In the genomic region with DNA sequence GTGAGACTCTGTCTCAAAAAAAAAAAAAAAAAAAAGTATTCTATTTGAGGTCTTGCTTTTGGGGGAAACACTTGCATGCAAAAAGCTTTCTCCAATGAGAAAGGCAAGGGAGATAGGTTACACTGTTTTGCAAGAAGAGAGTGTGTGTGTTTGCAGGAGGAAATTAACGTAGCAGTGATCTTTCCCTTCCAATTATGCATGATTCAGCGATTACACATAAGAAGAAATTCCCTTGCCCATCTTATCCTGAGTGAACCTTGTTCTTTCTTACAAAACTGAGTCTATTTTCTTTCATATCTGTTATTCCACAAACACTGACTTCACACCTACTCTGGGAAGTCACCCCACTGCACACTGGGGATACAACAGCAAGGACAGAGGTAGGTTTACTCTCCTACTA, we compare ENCODE assay signal across 20 cellular contexts.
"Had no signal": no experiment of that assay in that cellular context is flagged by ENCODE, and none has a peak within 500 bp of the region (broad histone marks: within the 10 kb centered on the region; RNA-seq: fewer than 3 reads in every experiment).

No MANE protein-coding gene starts in this region.

- H3K4me1 Mint-ChIP-seq: stimulated activated effector memory CD8-positive, alpha-beta T cell treated with anti-CD3 and anti-CD28 coated beads, Interleukin-12 subunit alpha, Interleukin-12 subunit beta, amount 100 ng/mL, for 72 hours; stimulated activated naive CD8-positive, alpha-beta T cell treated with anti-CD3 and anti-CD28 coated beads, Interleukin-15, amount 100 ng/mL, for 72 hours had no signal

- H3K9ac ChIP-seq: parathyroid adenoma had no signal

- H3K27ac Mint-ChIP-seq: activated naive CD8-positive, alpha-beta T cell; activated T-helper 2 cell treated with anti-CD3 and anti-CD28 coated beads, Interferon-gamma antibody, Interleukin-2, Interleukin-4, amounts not matched to agents 10 μg/mL and 5 μg/mL and 100 μg/mL, durations not matched to agents 14 hours and 24 hours and 36 hours; dendritic cell treated with granulocyte-macrophage colony-stimulating factor and Interleukin-4, amounts not matched to agents 40 ng/mL and 50 ng/mL, for 4 days; nephron progenitor cell; stimulated activated effector memory CD8-positive, alpha-beta T cell treated with anti-CD3 and anti-CD28 coated beads, Interleukin-12 subunit alpha, Interleukin-12 subunit beta, amount 100 ng/mL, for 72 hours; stimulated activated naive CD8-positive, alpha-beta T cell treated with anti-CD3 and anti-CD28 coated beads, Interleukin-15, amount 100 ng/mL, for 72 hours had no signal

- H3K4me3 Mint-ChIP-seq: activated naive CD8-positive, alpha-beta T cell; activated T-cell treated with anti-CD3 and anti-CD28 coated beads, Interleukin-2, amount 50 U/mL, for 4 hours; dendritic cell treated with granulocyte-macrophage colony-stimulating factor and Interleukin-4, amounts not matched to agents 40 ng/mL and 50 ng/mL, for 4 days; nephron progenitor cell; stimulated activated effector memory CD8-positive, alpha-beta T cell treated with anti-CD3 and anti-CD28 coated beads, Interleukin-12 subunit alpha, Interleukin-12 subunit beta, amount 100 ng/mL, for 72 hours; stimulated activated naive CD8-positive, alpha-beta T cell treated with anti-CD3 and anti-CD28 coated beads, Interleukin-15, amount 100 ng/mL, for 72 hours had no signal

- H3K36me3 Mint-ChIP-seq: activated naive CD8-positive, alpha-beta T cell; stimulated activated effector memory CD8-positive, alpha-beta T cell treated with anti-CD3 and anti-CD28 coated beads, Interleukin-12 subunit alpha, Interleukin-12 subunit beta, amount 100 ng/mL, for 72 hours had no signal

- H3K9me3 ChIP-seq: heart right ventricle, right lobe of liver, suprapubic skin, transverse colon, uterus had no signal

- H3K27me3 ChIP-seq: right lobe of liver, suprapubic skin, transverse colon, uterus had no signal

- H3K36me3 ChIP-seq: heart right ventricle, right lobe of liver, suprapubic skin, transverse colon, uterus had no signal

- ATAC-seq: activated T-cell treated with anti-CD3 and anti-CD28 coated beads, Interleukin-2, amount 50 U/mL, for 4 hours; heart right ventricle; left cardiac atrium; stimulated activated effector memory CD8-positive, alpha-beta T cell treated with anti-CD3 and anti-CD28 coated beads, Interleukin-12 subunit alpha, Interleukin-12 subunit beta, amount 100 ng/mL, for 72 hours; stimulated activated naive CD8-positive, alpha-beta T cell treated with anti-CD3 and anti-CD28 coated beads, Interleukin-15, amount 100 ng/mL, for 72 hours had no signal

- H3K27me3 Mint-ChIP-seq: dendritic cell treated with granulocyte-macrophage colony-stimulating factor and Interleukin-4, amounts not matched to agents 40 ng/mL and 50 ng/mL, for 4 days; stimulated activated naive CD8-positive, alpha-beta T cell treated with anti-CD3 and anti-CD28 coated beads, Interleukin-15, amount 100 ng/mL, for 72 hours had no signal

- DNase-seq: activated naive CD4-positive, alpha-beta T cell; activated T-cell treated with anti-CD3 and anti-CD28 coated beads, Interleukin-2, amount 50 U/mL, for 4 hours; effector CD4-positive, alpha-beta T cell; heart right ventricle; islet precursor cell; left cardiac atrium; mesenchymal stem cell; right lobe of liver; stimulated activated naive CD8-positive, alpha-beta T cell treated with anti-CD3 and anti-CD28 coated beads, Interleukin-15, amount 100 ng/mL, for 72 hours; T-helper 9 cell; transverse colon; uterus had no signal

- H3K4me1 ChIP-seq: parathyroid adenoma, suprapubic skin, transverse colon, uterus had no signal

- H3K4me3 ChIP-seq: heart right ventricle, right lobe of liver, skin epidermis, suprapubic skin, transverse colon, uterus had no signal

- H3K27ac ChIP-seq: heart right ventricle, parathyroid adenoma, right lobe of liver, skin epidermis, suprapubic skin, transverse colon, uterus had no signal

- H3K9me3 Mint-ChIP-seq: dendritic cell treated with granulocyte-macrophage colony-stimulating factor and Interleukin-4, amounts not matched to agents 40 ng/mL and 50 ng/mL, for 4 days; nephron progenitor cell had no signal
